ENCODE assay signal across 15 cellular contexts in the genomic region with DNA sequence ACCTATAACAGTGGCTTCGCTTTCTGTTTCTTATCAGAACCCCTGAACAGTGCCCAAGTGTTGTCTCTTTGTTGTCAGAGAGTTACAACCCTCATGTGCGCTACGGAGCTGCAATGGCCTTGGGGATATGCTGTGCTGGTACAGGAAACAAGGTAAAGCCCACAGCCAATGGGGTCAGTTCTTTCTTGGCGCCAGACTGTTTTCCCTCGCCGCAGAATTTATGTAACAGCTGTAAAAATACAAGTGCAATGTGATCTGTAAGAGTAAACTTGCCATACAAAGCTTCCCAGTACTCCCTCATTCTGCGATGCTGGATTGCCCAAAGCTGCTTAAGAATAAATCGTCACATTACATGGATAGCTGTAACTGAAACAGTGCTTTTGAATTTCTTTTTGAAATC. TPM values are rescaled to one million over a fixed set of nuclear protein-coding genes. Genes with fewer than 3 reads are reported as not detected.
DNase-seq lines count a peak whose midpoint lies in the region; ATAC-seq and TF ChIP-seq lines count a peak whose summit lies in the region.
"Had no signal": no experiment of that assay in that cellular context is flagged by ENCODE, and none has a peak within 500 bp of the region (broad histone marks: within the 10 kb centered on the region; RNA-seq: fewer than 3 reads in every experiment).

No MANE protein-coding gene starts in this region.

- ATAC-seq in GM21786 (IDR thresholded peaks at IDR 0.05; ENCODE audit: unreplicated experiment): no peak
- ATAC-seq: activated CD4-positive, alpha-beta T cell treated with anti-CD3 and anti-CD28 coated beads for 36 hours had no signal

- intact Hi-C loops in uterus (cut with DNase I; ENCODE audit: low total_unique reads): no loop called here

- no peaks in the 10 kb centered on the region for H3K27me3 ChIP-seq in uterus

- no peaks in the 10 kb centered on the region for H3K36me3 ChIP-seq in uterus

- no peak for TF ChIP-seq POLR2A in uterus (IDR thresholded peaks at IDR 0.05)

- DNase-seq in NCI-H2171 treated with DMSO at 0.1 percent for 48 hours (lab: John Stamatoyannopoulos, UW): peak; percentile 51
- DNase-seq in NCI-H2171 (lab: John Stamatoyannopoulos, UW): no peak
- peak; percentile 81 to 88 for DNase-seq in SHP77 (lab: John Stamatoyannopoulos, UW)
- peak; percentile 97 for DNase-seq in left kidney (ENCODE audit: low read depth, low spot score)
- DNase-seq in uterus: no peak
- DNase-seq in NCI-H187 (lab: John Stamatoyannopoulos, UW): no peak
- DNase-seq in NK-92 (lab: John Stamatoyannopoulos, UW; ENCODE audit: unreplicated experiment): no peak
- DNase-seq: activated CD4-positive, alpha-beta T cell treated with anti-CD3 and anti-CD28 coated beads for 36 hours; CD4-positive, alpha-beta T cell; MM.1S; NK-92 treated with Interleukin-12 subunit alpha and Interleukin-12 subunit beta, amount 100 ng/mL, for 24 hours; stimulated activated CD4-positive, alpha-beta T cell treated with anti-CD3 and anti-CD28 coated beads, Interleukin-15, amount 100 ng/mL, for 24 hours; T-helper 9 cell had no signal

- no peaks in the 10 kb centered on the region for H3K4me1 ChIP-seq in uterus

- H3K4me3 ChIP-seq in uterus: no peak overlapping the region

- no peaks in the 10 kb centered on the region for H3K9me3 ChIP-seq in uterus

- peak overlapping the region; percentile 33 to 70 for H3K27ac ChIP-seq in uterus

- no peak for TF ChIP-seq CTCF in uterus (IDR thresholded peaks at IDR 0.05)

RNA-seq across cellular contexts. Expression of gene HTR2B, which starts 13.9 kb away (rescaled TPM):
- 1 to 10 TPM; 2.9 to 8.6 (median 4.0) TPM for total RNA-seq in uterus
- total RNA-seq: H1 had no signal

RNA-seq across cellular contexts. Expression of gene ARMC9, which starts 59.7 kb away (rescaled TPM):
- total RNA-seq in uterus: 10 to 100 TPM; 16.8 to 47.6 (median 39.3) TPM

Comparison
In these comparisons a context has a peak if more than half of its experiments do, and no peak if none do; other contexts are left out.
1. DNase-seq: peak in NCI-H2171 treated with DMSO at 0.1 percent for 48 hours (single experiment), SHP77 (2 of 2) and left kidney (single experiment); none in NCI-H2171 (single experiment), uterus (0 of 2), NCI-H187 (0 of 2) and NK-92 (single experiment).